26 cellular contexts compared by ENCODE assay signal in genomic region chr12:93772003-93772402, GRCh38.
A peak's percentile ranks its signal among the peaks of the same experiment; 100 is the strongest.
DNase-seq lines count a peak whose midpoint lies in the region; ATAC-seq and TF ChIP-seq lines count a peak whose summit lies in the region.
"Had no signal": no experiment of that assay in that cellular context is flagged by ENCODE, and none has a peak within 500 bp of the region (broad histone marks: within the 10 kb centered on the region; RNA-seq: fewer than 3 reads in every experiment).

No MANE protein-coding gene starts in this region.

- no peaks in the 10 kb centered on the region for H3K9me2 ChIP-seq in Karpas-422 (replicated peaks; ENCODE audit: insufficient read depth, low read length)

- H3K9me3 ChIP-seq in Karpas-422 (ENCODE audit: low read length) (no peaks in the 10 kb centered on the region), upper lobe of left lung (no peaks in the 10 kb centered on the region)
- H3K9me3 ChIP-seq: left lung, ovary, upper lobe of right lung had no signal

- H2AFZ ChIP-seq in Karpas-422 (ENCODE audit: low read length): no peak overlapping the region
- H2AFZ ChIP-seq: PC-9 had no signal

- peak overlapping the region; percentile 30 for H3K27ac Mint-ChIP-seq in activated naive CD8-positive, alpha-beta T cell treated with anti-CD3 and anti-CD28 coated beads for 36 hours
- no peak overlapping the region for H3K27ac Mint-ChIP-seq in activated naive CD8-positive, alpha-beta T cell treated with anti-CD3 and anti-CD28 coated beads, Interleukin-2, amount 50 U/mL, for 24 hours
- no peak overlapping the region for H3K27ac Mint-ChIP-seq in activated naive CD8-positive, alpha-beta T cell treated with anti-CD3 and anti-CD28 coated beads, Interleukin-2, amount 10 ng/mL, durations not matched to agents 7 days and 5 days
- H3K27ac Mint-ChIP-seq: activated naive CD8-positive, alpha-beta T cell; activated T-helper 2 cell treated with anti-CD3 and anti-CD28 coated beads, Interferon-gamma antibody, Interleukin-2, Interleukin-4, amounts not matched to agents 10 μg/mL and 5 μg/mL and 100 μg/mL, durations not matched to agents 14 hours and 24 hours and 36 hours; memory B cell; stimulated activated naive B cell treated with anti-CD40 and anti-IgM and Interleukin-4, amounts not matched to agents 10 μg/mL and 1 μg/mL and 100 μg/mL, for 72 hours had no signal

- no peak for ATAC-seq in activated naive CD8-positive, alpha-beta T cell treated with anti-CD3 and anti-CD28 coated beads, Interleukin-2, amount 50 U/mL, for 24 hours
- peak; percentile 31 for ATAC-seq in activated naive CD8-positive, alpha-beta T cell treated with anti-CD3 and anti-CD28 coated beads, Interleukin-2, amount 10 ng/mL, durations not matched to agents 7 days and 5 days (ENCODE audit: low read depth)
- no peak for ATAC-seq in upper lobe of left lung (ENCODE audit: low FRiP score in 2 of 2)
- ATAC-seq: esophagus mucosa; left lung; Right ventricle myocardium inferior; stimulated activated naive B cell treated with anti-CD40 and anti-IgM and Interleukin-4, amounts not matched to agents 10 μg/mL and 1 μg/mL and 100 μg/mL, for 72 hours had no signal

- H3K4me3 ChIP-seq in Karpas-422 (ENCODE audit: low read length) (no peak overlapping the region), upper lobe of left lung (no peak overlapping the region)
- H3K4me3 ChIP-seq: BLaER1, K562, left lung, ovary, PC-9, upper lobe of right lung had no signal

- H3K27ac ChIP-seq in Karpas-422 (ENCODE audit: low read length) (no peak overlapping the region), upper lobe of left lung (no peak overlapping the region)
- H3K27ac ChIP-seq: BLaER1, left lung, ovary, PC-9, upper lobe of right lung had no signal

- WGBS in upper lobe of left lung, 2 donors: 94 to 97% methylated on average over 2 of the region's 2 CpGs

- POLR2A ChIA-PET in activated naive CD8-positive, alpha-beta T cell treated with anti-CD3 and anti-CD28 coated beads, Interleukin-2, amount 10 ng/mL, durations not matched to agents 7 days and 5 days (lab: Charles Lee): no interaction called here

- H3K4me3 Mint-ChIP-seq in activated naive CD8-positive, alpha-beta T cell treated with anti-CD3 and anti-CD28 coated beads for 36 hours: no peak overlapping the region
- H3K4me3 Mint-ChIP-seq in activated naive CD8-positive, alpha-beta T cell treated with anti-CD3 and anti-CD28 coated beads, Interleukin-2, amount 50 U/mL, for 24 hours: no peak overlapping the region
- H3K4me3 Mint-ChIP-seq in activated naive CD8-positive, alpha-beta T cell treated with anti-CD3 and anti-CD28 coated beads, Interleukin-2, amount 10 ng/mL, durations not matched to agents 7 days and 5 days: no peak overlapping the region
- H3K4me3 Mint-ChIP-seq: activated naive CD8-positive, alpha-beta T cell; memory B cell; stimulated activated naive B cell treated with anti-CD40 and anti-IgM and Interleukin-4, amounts not matched to agents 10 μg/mL and 1 μg/mL and 100 μg/mL, for 72 hours had no signal

- no peaks in the 10 kb centered on the region for H3K27me3 ChIP-seq in Karpas-422 (ENCODE audit: low read length)
- no peaks in the 10 kb centered on the region for H3K27me3 ChIP-seq in upper lobe of left lung
- H3K27me3 ChIP-seq: BLaER1, left lung, ovary, upper lobe of right lung had no signal

- no peaks in the 10 kb centered on the region for H4K20me1 ChIP-seq in Karpas-422 (ENCODE audit: insufficient read depth, low read depth, low read length)
- H4K20me1 ChIP-seq: BLaER1 had no signal

- H3K4me1 Mint-ChIP-seq in activated naive CD8-positive, alpha-beta T cell treated with anti-CD3 and anti-CD28 coated beads for 36 hours: peaks cover 27% of the 10 kb centered on the region
- peaks cover 42% of the 10 kb centered on the region for H3K4me1 Mint-ChIP-seq in activated naive CD8-positive, alpha-beta T cell treated with anti-CD3 and anti-CD28 coated beads, Interleukin-2, amount 50 U/mL, for 24 hours
- peaks cover 26% of the 10 kb centered on the region for H3K4me1 Mint-ChIP-seq in activated naive CD8-positive, alpha-beta T cell treated with anti-CD3 and anti-CD28 coated beads, Interleukin-2, amount 10 ng/mL, durations not matched to agents 7 days and 5 days

- no peaks in the 10 kb centered on the region for H3K27me3 Mint-ChIP-seq in activated naive CD8-positive, alpha-beta T cell treated with anti-CD3 and anti-CD28 coated beads for 36 hours
- no peaks in the 10 kb centered on the region for H3K27me3 Mint-ChIP-seq in activated naive CD8-positive, alpha-beta T cell treated with anti-CD3 and anti-CD28 coated beads, Interleukin-2, amount 50 U/mL, for 24 hours
- H3K27me3 Mint-ChIP-seq in activated naive CD8-positive, alpha-beta T cell treated with anti-CD3 and anti-CD28 coated beads, Interleukin-2, amount 10 ng/mL, durations not matched to agents 7 days and 5 days: no peaks in the 10 kb centered on the region
- H3K27me3 Mint-ChIP-seq: activated naive CD8-positive, alpha-beta T cell; memory B cell; stimulated activated naive B cell treated with anti-CD40 and anti-IgM and Interleukin-4, amounts not matched to agents 10 μg/mL and 1 μg/mL and 100 μg/mL, for 72 hours had no signal

- no peak for TF ChIP-seq EP300 in upper lobe of left lung (IDR thresholded peaks at IDR 0.05)

- peaks cover 15% of the 10 kb centered on the region for H3K9me3 Mint-ChIP-seq in activated naive CD8-positive, alpha-beta T cell treated with anti-CD3 and anti-CD28 coated beads for 36 hours
- H3K9me3 Mint-ChIP-seq in activated naive CD8-positive, alpha-beta T cell treated with anti-CD3 and anti-CD28 coated beads, Interleukin-2, amount 50 U/mL, for 24 hours: peaks cover 17% of the 10 kb centered on the region
- peaks cover 8% of the 10 kb centered on the region for H3K9me3 Mint-ChIP-seq in activated naive CD8-positive, alpha-beta T cell treated with anti-CD3 and anti-CD28 coated beads, Interleukin-2, amount 10 ng/mL, durations not matched to agents 7 days and 5 days
- H3K9me3 Mint-ChIP-seq: memory B cell had no signal

- DNase-seq in activated naive CD8-positive, alpha-beta T cell treated with anti-CD3 and anti-CD28 coated beads for 36 hours: no peak
- DNase-seq in activated naive CD8-positive, alpha-beta T cell treated with anti-CD3 and anti-CD28 coated beads, Interleukin-2, amount 50 U/mL, for 24 hours: no peak
- no peak for DNase-seq in Karpas-422
- no peak for DNase-seq in activated naive CD8-positive, alpha-beta T cell treated with anti-CD3 and anti-CD28 coated beads, Interleukin-2, amount 10 ng/mL, durations not matched to agents 7 days and 5 days
- DNase-seq in Kasumi-1 (lab: John Stamatoyannopoulos, UW): no peak
- no peak for DNase-seq in upper lobe of left lung
- DNase-seq in activated CD4-positive, alpha-beta T cell treated with anti-CD3 and anti-CD28 coated beads for 1 hour: no peak
- DNase-seq: activated CD4-positive, alpha-beta T cell treated with anti-CD3 and anti-CD28 coated beads, Interleukin-2, amount 50 U/mL, for 4 hours; Calu3; cortex of kidney; left lung; NCI-H1436; NCI-H2081; NCI-H510A; ovary; PC-9; stimulated activated naive B cell treated with anti-CD40 and anti-IgM and Interleukin-4, amounts not matched to agents 10 μg/mL and 1 μg/mL and 100 μg/mL, for 72 hours; substantia nigra; upper lobe of right lung had no signal

- no peaks in the 10 kb centered on the region for H3K79me2 ChIP-seq in Karpas-422 (ENCODE audit: low read length)

- peaks cover 29% of the 10 kb centered on the region for H3K4me1 ChIP-seq in Karpas-422 (ENCODE audit: low read length)
- peaks cover 18 to 25% (median 19%) of the 10 kb centered on the region in 4 donors for H3K4me1 ChIP-seq in upper lobe of left lung

- H3K4me2 ChIP-seq in Karpas-422 (ENCODE audit: low read depth, low read length, poor library complexity, severe bottlenecking): peak overlapping the region; percentile 14
- H3K4me2 ChIP-seq: PC-9 had no signal

- H3K36me3 ChIP-seq in Karpas-422 (ENCODE audit: insufficient read depth, low read length): no peaks in the 10 kb centered on the region
- H3K36me3 ChIP-seq in upper lobe of left lung: no peaks in the 10 kb centered on the region
- H3K36me3 ChIP-seq: BLaER1, left lung, ovary, upper lobe of right lung had no signal

- no peak for TF ChIP-seq POLR2A in upper lobe of left lung (IDR thresholded peaks at IDR 0.05)

- no peak overlapping the region for H3K9ac ChIP-seq in Karpas-422 (ENCODE audit: low read length)
- H3K9ac ChIP-seq: BLaER1 had no signal

- peaks cover 27% of the 10 kb centered on the region for H3K36me3 Mint-ChIP-seq in activated naive CD8-positive, alpha-beta T cell treated with anti-CD3 and anti-CD28 coated beads for 36 hours
- peaks cover 12% of the 10 kb centered on the region for H3K36me3 Mint-ChIP-seq in activated naive CD8-positive, alpha-beta T cell treated with anti-CD3 and anti-CD28 coated beads, Interleukin-2, amount 50 U/mL, for 24 hours (ENCODE audit: low read depth)
- H3K36me3 Mint-ChIP-seq in activated naive CD8-positive, alpha-beta T cell treated with anti-CD3 and anti-CD28 coated beads, Interleukin-2, amount 10 ng/mL, durations not matched to agents 7 days and 5 days: peaks cover 17% of the 10 kb centered on the region

- TF ChIP-seq CTCF in upper lobe of left lung (IDR thresholded peaks at IDR 0.05): no peak
